Comparison of ENCODE assay signal across 27 cellular contexts in the genomic region with DNA sequence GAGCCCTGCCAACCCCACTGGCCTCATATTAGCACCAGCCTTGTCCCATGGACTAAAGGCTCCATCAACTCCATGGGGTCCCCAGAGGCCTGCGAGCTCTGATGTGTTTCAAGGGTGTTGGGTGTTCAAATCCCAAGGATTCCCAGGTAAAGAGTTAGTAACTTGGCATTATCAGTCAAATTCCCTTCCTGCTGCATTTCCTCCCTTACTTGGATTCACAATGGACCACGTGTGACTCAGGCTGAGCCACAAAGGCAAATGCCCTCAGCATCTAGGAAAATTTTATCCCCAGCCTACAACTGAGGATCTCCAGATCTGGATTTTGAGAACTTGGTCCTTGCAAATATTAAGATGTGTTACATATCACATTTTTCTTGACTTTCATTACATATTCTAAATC. TPM values are rescaled to one million over a fixed set of nuclear protein-coding genes. Genes with fewer than 3 reads are reported as not detected.
"Had no signal": no experiment of that assay in that cellular context is flagged by ENCODE, and none has a peak within 500 bp of the region (broad histone marks: within the 10 kb centered on the region; RNA-seq: fewer than 3 reads in every experiment).

No MANE protein-coding gene starts in this region.

- H3K4me3 ChIP-seq: colonic mucosa, esophagus muscularis mucosa, gastrocnemius medialis, spleen, tibial artery, upper lobe of right lung had no signal

- H3K4me1 ChIP-seq: colonic mucosa, spleen, tibial artery, upper lobe of right lung had no signal

- H3K4me3 Mint-ChIP-seq: naive thymus-derived CD4-positive, alpha-beta T cell; nephron progenitor cell; stimulated activated memory B cell treated with anti-CD40 and anti-IgM and Interleukin-4, amounts not matched to agents 10 μg/mL and 1 μg/mL and 100 μg/mL, for 72 hours; stimulated activated naive CD8-positive, alpha-beta T cell treated with anti-CD3 and anti-CD28 coated beads, Interleukin-15, Interleukin-2, amounts not matched to agents 100 ng/mL and 50 ng/mL, for 24 hours had no signal

- H3K27ac Mint-ChIP-seq: naive thymus-derived CD4-positive, alpha-beta T cell; nephron progenitor cell; stimulated activated memory B cell treated with anti-CD40 and anti-IgM and Interleukin-4, amounts not matched to agents 10 μg/mL and 1 μg/mL and 100 μg/mL, for 72 hours; stimulated activated naive CD8-positive, alpha-beta T cell treated with anti-CD3 and anti-CD28 coated beads, Interleukin-15, Interleukin-2, amounts not matched to agents 100 ng/mL and 50 ng/mL, for 24 hours had no signal

- H3K9me3 ChIP-seq: colonic mucosa, esophagus muscularis mucosa, gastrocnemius medialis, neutrophil, spleen, tibial artery, upper lobe of right lung had no signal

- DNase-seq: colonic mucosa; effector CD8-positive, alpha-beta T cell; gastrocnemius medialis; glutamatergic neuron; kidney glomerular epithelial cell; mammary epithelial cell; naive thymus-derived CD4-positive, alpha-beta T cell; nephron progenitor cell; posterior cingulate gyrus; spleen; stimulated activated CD4-positive, alpha-beta T cell treated with anti-CD3 and anti-CD28 coated beads, Interleukin-15, amount 100 ng/mL, for 24 hours; stimulated activated CD4-positive, alpha-beta T cell treated with anti-CD3 and anti-CD28 coated beads, Interleukin-1b, Interleukin-23, amount 100 ng/mL, for 48 hours; stimulated activated CD4-positive, alpha-beta T cell treated with anti-CD3 and anti-CD28 coated beads, Interleukin-4, amount 100 ng/mL, for 24 hours; tibial artery; upper lobe of right lung had no signal

- H3K36me3 ChIP-seq: colonic mucosa, esophagus muscularis mucosa, neutrophil, spleen, tibial artery, upper lobe of right lung had no signal

- H3K4me1 Mint-ChIP-seq: naive thymus-derived CD4-positive, alpha-beta T cell; nephron progenitor cell; stimulated activated memory B cell treated with anti-CD40 and anti-IgM and Interleukin-4, amounts not matched to agents 10 μg/mL and 1 μg/mL and 100 μg/mL, for 72 hours had no signal

- H3K27ac ChIP-seq: colonic mucosa, epithelial cell of prostate, esophagus muscularis mucosa, gastrocnemius medialis, neutrophil, spleen, tibial artery, upper lobe of right lung had no signal

- H3K36me3 Mint-ChIP-seq: stimulated activated memory B cell treated with anti-CD40 and anti-IgM and Interleukin-4, amounts not matched to agents 10 μg/mL and 1 μg/mL and 100 μg/mL, for 72 hours had no signal

- H3K27me3 ChIP-seq: colonic mucosa, esophagus muscularis mucosa, gastrocnemius medialis, neutrophil, spleen, tibial artery, upper lobe of right lung had no signal

- ATAC-seq: gastrocnemius medialis; left lobe of liver; naive thymus-derived CD4-positive, alpha-beta T cell; sciatic nerve; stimulated activated memory B cell treated with anti-CD40 and anti-IgM and Interleukin-4, amounts not matched to agents 10 μg/mL and 1 μg/mL and 100 μg/mL, for 72 hours; upper lobe of right lung had no signal

- H3K9me3 Mint-ChIP-seq: nephron progenitor cell; stimulated activated memory B cell treated with anti-CD40 and anti-IgM and Interleukin-4, amounts not matched to agents 10 μg/mL and 1 μg/mL and 100 μg/mL, for 72 hours; stimulated activated naive CD8-positive, alpha-beta T cell treated with anti-CD3 and anti-CD28 coated beads, Interleukin-15, Interleukin-2, amounts not matched to agents 100 ng/mL and 50 ng/mL, for 24 hours had no signal

RNA-seq across cellular contexts. Expression of gene GADL1, which starts 58.8 kb away (rescaled TPM):
- total RNA-seq: colonic mucosa; fibroblast of villous mesenchyme; left lobe of liver; lower leg skin; mammary epithelial cell; mesenteric fat pad; naive thymus-derived CD4-positive, alpha-beta T cell; osteocyte; pulmonary artery endothelial cell; upper lobe of right lung had no signal
- polyA plus RNA-seq: mammary epithelial cell; naive thymus-derived CD4-positive, alpha-beta T cell had no signal
